In the genomic region with DNA sequence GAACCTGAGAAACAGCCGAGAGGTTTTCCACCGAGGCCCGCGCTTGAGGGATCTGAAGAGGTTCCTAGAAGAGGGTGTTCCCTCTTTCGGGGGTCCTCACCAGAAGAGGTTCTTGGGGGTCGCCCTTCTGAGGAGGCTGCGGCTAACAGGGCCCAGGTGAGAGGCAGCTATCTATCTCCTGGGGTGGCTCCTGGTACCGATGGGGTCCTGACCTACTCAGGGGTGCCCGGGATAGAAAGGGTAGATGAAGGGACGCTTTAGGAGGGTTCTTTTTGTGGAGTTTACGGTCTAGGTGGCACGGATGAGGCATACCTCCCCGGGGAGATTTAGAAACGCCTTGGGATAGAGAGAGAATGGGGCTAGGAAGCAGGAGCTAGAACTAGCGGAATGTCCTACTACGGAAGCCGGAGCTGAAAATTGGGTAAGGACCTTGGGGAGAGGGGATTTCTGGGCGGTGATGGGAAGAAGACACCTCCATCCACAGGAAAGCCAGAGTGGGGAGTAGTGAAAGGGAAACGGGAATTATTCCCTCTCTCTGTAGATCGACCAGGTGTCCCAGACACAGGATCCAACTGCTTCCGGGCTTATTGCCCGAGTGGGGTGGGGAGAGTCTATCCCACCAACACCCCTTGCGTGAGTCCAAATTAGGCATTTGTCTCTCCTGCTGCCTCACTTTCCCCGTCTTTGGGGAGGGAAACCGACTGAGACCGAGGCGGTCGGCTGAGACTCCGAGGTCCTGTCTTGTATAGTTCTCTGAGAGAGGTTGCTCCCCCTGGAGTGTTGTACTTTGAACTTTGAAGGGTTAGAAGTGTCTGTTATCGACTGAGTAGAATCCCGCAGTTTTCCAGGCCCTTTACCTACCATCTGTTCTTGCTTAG, we compare ENCODE assay signal across 1 cellular context.
TF ChIP-seq lines count a peak whose summit lies in the region.

No MANE protein-coding gene starts in this region.

TF ChIP-seq in HepG2, 621 proteins besides CTCF, POLR2A, EP300 and RAD21 (continued from another document):
- TF ChIP-seq, protein P1, sequence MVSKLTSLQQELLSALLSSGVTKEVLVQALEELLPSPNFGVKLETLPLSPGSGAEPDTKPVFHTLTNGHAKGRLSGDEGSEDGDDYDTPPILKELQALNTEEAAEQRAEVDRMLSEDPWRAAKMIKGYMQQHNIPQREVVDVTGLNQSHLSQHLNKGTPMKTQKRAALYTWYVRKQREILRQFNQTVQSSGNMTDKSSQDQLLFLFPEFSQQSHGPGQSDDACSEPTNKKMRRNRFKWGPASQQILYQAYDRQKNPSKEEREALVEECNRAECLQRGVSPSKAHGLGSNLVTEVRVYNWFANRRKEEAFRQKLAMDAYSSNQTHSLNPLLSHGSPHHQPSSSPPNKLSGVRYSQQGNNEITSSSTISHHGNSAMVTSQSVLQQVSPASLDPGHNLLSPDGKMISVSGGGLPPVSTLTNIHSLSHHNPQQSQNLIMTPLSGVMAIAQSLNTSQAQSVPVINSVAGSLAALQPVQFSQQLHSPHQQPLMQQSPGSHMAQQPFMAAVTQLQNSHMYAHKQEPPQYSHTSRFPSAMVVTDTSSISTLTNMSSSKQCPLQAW (CRISPR knock-in tag; IDR thresholded peaks at IDR 0.05): 0 out of 2 replicates have a peak, but pooled peaks have one; percentile 7
- TF ChIP-seq ZNF101 (CRISPR knock-in tag; IDR thresholded peaks at IDR 0.05; ENCODE audit: borderline replicate concordance, low read depth) (no peak), CC2D1A (CRISPR knock-in tag; IDR thresholded peaks at IDR 0.05) (peak; percentile 3; the same call in 1 of the 2 replicates), ZNF772 (CRISPR knock-in tag; IDR thresholded peaks at IDR 0.05) (0 out of 2 replicates have a peak, but pooled peaks have one; percentile 26), ZMAT3 (CRISPR knock-in tag; conservative IDR thresholded peaks at IDR 0.05) (0 out of 2 replicates have a peak, but pooled peaks have one; percentile 1), SPEN (CRISPR knock-in tag; IDR thresholded peaks at IDR 0.05; ENCODE audit: low read depth) (peak; percentile 44; the same call in 1 of the 2 replicates), ZNF75D (CRISPR knock-in tag; IDR thresholded peaks at IDR 0.05; ENCODE audit: borderline replicate concordance) (no peak), ZNF350 (CRISPR knock-in tag; IDR thresholded peaks at IDR 0.05; ENCODE audit: borderline replicate concordance, low read depth) (peak; percentile 43; the same call in 1 of the 2 replicates), ZFX (CRISPR knock-in tag; IDR thresholded peaks at IDR 0.05; ENCODE audit: low read depth) (no peak), MAZ (IDR thresholded peaks at IDR 0.05; ENCODE audit: borderline replicate concordance, low read depth, low read length) (0 out of 2 replicates have a peak, but pooled peaks have one; percentile 23), MAZ (CRISPR knock-in tag; IDR thresholded peaks at IDR 0.05; ENCODE audit: low read depth) (peak; percentile 41), RARA (CRISPR knock-in tag; IDR thresholded peaks at IDR 0.05) (peak; percentile 11; the same call in 1 of the 2 replicates), ZFP1 (CRISPR knock-in tag; IDR thresholded peaks at IDR 0.05) (0 out of 2 replicates have a peak, but pooled peaks have one; percentile 12), BCL6 (CRISPR knock-in tag; IDR thresholded peaks at IDR 0.05) (peak; percentile 19; the same call in 1 of the 2 replicates), SNAI1 (CRISPR knock-in tag; IDR thresholded peaks at IDR 0.05; ENCODE audit: borderline replicate concordance) (peak; percentile 10; the same call in 1 of the 2 replicates), ZNF616 (CRISPR knock-in tag; IDR thresholded peaks at IDR 0.05; ENCODE audit: low read depth) (peak; percentile 18; the same call in 1 of the 2 replicates), ZNF329 (CRISPR knock-in tag; IDR thresholded peaks at IDR 0.05; ENCODE audit: low read depth) (peak; percentile 73; the same call in 1 of the 2 replicates), ARNTL (CRISPR knock-in tag; IDR thresholded peaks at IDR 0.05) (peak; percentile 37; the same call in 1 of the 2 replicates), MIER3 (CRISPR knock-in tag; IDR thresholded peaks at IDR 0.05; ENCODE audit: borderline replicate concordance) (0 out of 2 replicates have a peak, but pooled peaks have one; percentile 25), IRF2 (CRISPR knock-in tag; IDR thresholded peaks at IDR 0.05) (0 out of 2 replicates have a peak, but pooled peaks have one; percentile 15), ZBTB40 (IDR thresholded peaks at IDR 0.05) (no peak), ZBTB40 (CRISPR knock-in tag; IDR thresholded peaks at IDR 0.05) (peak; percentile 63; the same call in 1 of the 2 replicates), ZSCAN30 (CRISPR knock-in tag; IDR thresholded peaks at IDR 0.05) (no peak), ZNF678 (CRISPR knock-in tag; IDR thresholded peaks at IDR 0.05) (peak; percentile 33), ZNF883 (CRISPR knock-in tag; IDR thresholded peaks at IDR 0.05; ENCODE audit: not compliant biosample characterization) (peak; percentile 5), ZNF790 (CRISPR knock-in tag; IDR thresholded peaks at IDR 0.05; ENCODE audit: borderline replicate concordance) (0 out of 2 replicates have a peak, but pooled peaks have one; percentile 27), ZNF879 (CRISPR knock-in tag; IDR thresholded peaks at IDR 0.05) (peak; percentile 84; the same call in 1 of the 2 replicates), POLR2G (IDR thresholded peaks at IDR 0.05; ENCODE audit: low read depth, low read length) (peak; percentile 74), ATF2 (CRISPR knock-in tag; IDR thresholded peaks at IDR 0.05) (0 out of 2 replicates have a peak, but pooled peaks have one; percentile 20), YEATS2 (CRISPR knock-in tag; IDR thresholded peaks at IDR 0.05; ENCODE audit: borderline replicate concordance) (0 out of 2 replicates have a peak, but pooled peaks have one; percentile 24), NFIC (IDR thresholded peaks at IDR 0.05; ENCODE audit: low read length) (0 out of 2 replicates have a peak, but pooled peaks have one; percentile 23), SAP130 (CRISPR knock-in tag; IDR thresholded peaks at IDR 0.05; ENCODE audit: low read depth) (peak; percentile 68), SMC3 (IDR thresholded peaks at IDR 0.05; ENCODE audit: low read length) (0 out of 2 replicates have a peak, but pooled peaks have one; percentile 1), SIX4 (CRISPR knock-in tag; IDR thresholded peaks at IDR 0.05) (peak; percentile 8; the same call in 1 of the 2 replicates), CBX5 (CRISPR knock-in tag; IDR thresholded peaks at IDR 0.05; ENCODE audit: borderline replicate concordance) (no peak)
- TF ChIP-seq, protein P2, sequence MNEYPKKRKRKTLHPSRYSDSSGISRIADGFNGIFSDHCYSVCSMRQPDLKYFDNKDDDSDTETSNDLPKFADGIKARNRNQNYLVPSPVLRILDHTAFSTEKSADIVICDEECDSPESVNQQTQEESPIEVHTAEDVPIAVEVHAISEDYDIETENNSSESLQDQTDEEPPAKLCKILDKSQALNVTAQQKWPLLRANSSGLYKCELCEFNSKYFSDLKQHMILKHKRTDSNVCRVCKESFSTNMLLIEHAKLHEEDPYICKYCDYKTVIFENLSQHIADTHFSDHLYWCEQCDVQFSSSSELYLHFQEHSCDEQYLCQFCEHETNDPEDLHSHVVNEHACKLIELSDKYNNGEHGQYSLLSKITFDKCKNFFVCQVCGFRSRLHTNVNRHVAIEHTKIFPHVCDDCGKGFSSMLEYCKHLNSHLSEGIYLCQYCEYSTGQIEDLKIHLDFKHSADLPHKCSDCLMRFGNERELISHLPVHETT (CRISPR knock-in tag; conservative IDR thresholded peaks at IDR 0.05): 0 out of 2 replicates have a peak, but pooled peaks have one; percentile 27
